28 cellular contexts compared by ENCODE assay signal in the genomic region with DNA sequence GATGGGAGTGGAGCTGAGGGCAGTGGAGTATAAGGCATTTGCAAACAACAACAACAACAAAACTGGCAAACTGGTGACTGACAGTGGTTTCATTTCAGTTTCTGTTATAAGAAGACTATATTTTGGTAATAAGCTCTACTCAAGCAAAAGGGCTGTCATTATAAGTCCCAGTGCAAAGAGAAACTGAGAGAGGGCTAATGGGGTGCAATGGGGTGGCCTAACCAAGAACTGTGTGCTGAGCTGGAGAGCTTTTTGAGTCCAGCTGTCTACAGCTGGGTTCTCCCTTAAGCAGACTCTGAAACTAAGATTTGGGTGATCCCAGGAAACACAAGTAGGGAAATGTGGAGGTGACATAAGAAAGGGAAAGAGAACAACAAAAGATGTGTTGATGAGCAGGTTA.
"Had no signal": no experiment of that assay in that cellular context is flagged by ENCODE, and none has a peak within 500 bp of the region (broad histone marks: within the 10 kb centered on the region; RNA-seq: fewer than 3 reads in every experiment).

No MANE protein-coding gene starts in this region.

- ATAC-seq: activated CD4-positive, alpha-beta T cell treated with anti-CD3 and anti-CD28 coated beads for 36 hours; activated CD8-positive, alpha-beta memory T cell treated with anti-CD3 and anti-CD28 coated beads, Interleukin-2, amount 10 ng/mL, durations not matched to agents 7 days and 5 days; activated CD8-positive, alpha-beta T cell treated with anti-CD3 and anti-CD28 coated beads, Interleukin-2, amount 10 ng/mL, durations not matched to agents 7 days and 5 days; activated naive CD8-positive, alpha-beta T cell treated with anti-CD3 and anti-CD28 coated beads, Interleukin-2, amount 50 U/mL, for 24 hours; gastroesophageal sphincter; heart right ventricle had no signal

- H3K4me2 ChIP-seq: hepatocyte had no signal

- H3K79me2 ChIP-seq: hepatocyte had no signal

- H3K36me3 ChIP-seq: adrenal gland, ascending aorta, breast epithelium, cardiac muscle cell, colonic mucosa, esophagus squamous epithelium, gastroesophageal sphincter, heart right ventricle had no signal

- H3K27ac ChIP-seq: adrenal gland, ascending aorta, breast epithelium, cardiac muscle cell, colonic mucosa, epithelial cell of prostate, esophagus squamous epithelium, gastroesophageal sphincter, heart right ventricle, hepatocyte had no signal

- H3K27me3 ChIP-seq: adrenal gland, ascending aorta, breast epithelium, cardiac muscle cell, colonic mucosa, esophagus squamous epithelium, hepatocyte had no signal

- H2AFZ ChIP-seq: hepatocyte had no signal

- H3K4me1 ChIP-seq: adrenal gland, ascending aorta, breast epithelium, colonic mucosa, esophagus squamous epithelium, gastroesophageal sphincter, heart right ventricle had no signal

- H3K4me3 ChIP-seq: adrenal gland, ascending aorta, breast epithelium, cardiac muscle cell, colonic mucosa, esophagus squamous epithelium, gastroesophageal sphincter, heart right ventricle, hepatocyte had no signal

- DNase-seq: activated CD4-positive, alpha-beta memory T cell treated with anti-CD3 and anti-CD28 coated beads for 36 hours; activated CD4-positive, alpha-beta T cell treated with anti-CD3 and anti-CD28 coated beads for 36 hours; activated CD4-positive, alpha-beta T cell treated with anti-CD3 and anti-CD28 coated beads, Interleukin-2, amount 10 ng/mL, durations not matched to agents 24 days and 14 days; activated CD4-positive, CD25-positive, alpha-beta regulatory T cell; activated CD4-positive, CD25-positive, alpha-beta regulatory T cell treated with anti-CD3 and anti-CD28 coated beads, Interleukin-2, amount 50 U/mL, for 72 hours; activated CD8-positive, alpha-beta memory T cell treated with anti-CD3 and anti-CD28 coated beads, Interleukin-2, amount 10 ng/mL, durations not matched to agents 7 days and 5 days; activated CD8-positive, alpha-beta memory T cell treated with anti-CD3 and anti-CD28 coated beads, Interleukin-2, amount 50 U/mL, for 4 hours; activated CD8-positive, alpha-beta T cell treated with anti-CD3 and anti-CD28 coated beads, Interleukin-2, amount 10 ng/mL, durations not matched to agents 7 days and 5 days; activated effector memory CD4-positive, alpha-beta T cell treated with anti-CD3 and anti-CD28 coated beads, Interleukin-2, amount 50 U/mL, for 16 hours; activated naive CD4-positive, alpha-beta T cell treated with anti-CD3 and anti-CD28 coated beads for 36 hours; activated naive CD8-positive, alpha-beta T cell treated with anti-CD3 and anti-CD28 coated beads for 36 hours; activated naive CD8-positive, alpha-beta T cell treated with anti-CD3 and anti-CD28 coated beads, Interleukin-2, amount 50 U/mL, for 24 hours; activated T-cell treated with anti-CD3 and anti-CD28 coated beads, Interleukin-2, amount 50 U/mL, for 1 hour; activated T-cell treated with anti-CD3 and anti-CD28 coated beads, Interleukin-2, amount 50 U/mL, for 48 hours; adrenal gland; central memory CD4-positive, alpha-beta T cell; cerebellar nuclear complex; colonic mucosa; effector CD8-positive, alpha-beta T cell; esophagus squamous epithelium; foreskin melanocyte; heart right ventricle had no signal
